13 cellular contexts compared by ENCODE assay signal in the genomic region with DNA sequence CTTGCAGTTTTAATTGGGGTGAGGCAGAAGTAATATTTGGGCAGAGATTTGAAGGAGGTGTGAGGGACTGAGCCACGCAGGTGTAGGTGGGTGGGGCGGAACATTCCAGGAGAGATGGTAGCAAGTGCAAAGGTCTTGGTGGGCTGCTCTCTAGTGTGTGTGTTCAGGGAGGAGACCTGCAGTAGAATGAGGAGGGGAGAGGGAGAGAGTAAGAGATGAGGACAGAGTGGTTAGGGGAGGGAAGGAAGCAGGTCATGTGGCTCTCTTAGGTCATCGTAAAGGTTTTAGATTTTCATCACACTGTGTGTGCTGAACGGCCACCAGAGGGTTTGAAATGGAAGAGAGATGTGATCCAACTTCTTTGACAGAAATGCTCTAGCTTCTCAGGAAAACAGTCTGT.
"Had no signal": no experiment of that assay in that cellular context is flagged by ENCODE, and none has a peak within 500 bp of the region (broad histone marks: within the 10 kb centered on the region; RNA-seq: fewer than 3 reads in every experiment).

No MANE protein-coding gene starts in this region.

- H3K27ac ChIP-seq: foreskin keratinocyte, heart right ventricle, neural progenitor cell, parathyroid adenoma, right atrium auricular region, tibial artery had no signal

- H3K36me3 ChIP-seq: heart right ventricle, right atrium auricular region, tibial artery had no signal

- H3K4me3 ChIP-seq: heart right ventricle, neural progenitor cell, right atrium auricular region, tibial artery had no signal

- DNase-seq: activated CD4-positive, alpha-beta T cell treated with anti-CD3 and anti-CD28 coated beads for 48 hours; activated naive CD4-positive, alpha-beta T cell; aorta; foreskin keratinocyte; heart right ventricle; left ventricle myocardium superior; small intestine; SW 1271; T-helper 9 cell; tibial artery had no signal

- H3K9me3 ChIP-seq: right atrium auricular region, tibial artery had no signal

- H3K27me3 ChIP-seq: foreskin keratinocyte, heart right ventricle, neural progenitor cell, right atrium auricular region, tibial artery had no signal
